ENCODE assay signal across 10 cellular contexts in the genomic region with DNA sequence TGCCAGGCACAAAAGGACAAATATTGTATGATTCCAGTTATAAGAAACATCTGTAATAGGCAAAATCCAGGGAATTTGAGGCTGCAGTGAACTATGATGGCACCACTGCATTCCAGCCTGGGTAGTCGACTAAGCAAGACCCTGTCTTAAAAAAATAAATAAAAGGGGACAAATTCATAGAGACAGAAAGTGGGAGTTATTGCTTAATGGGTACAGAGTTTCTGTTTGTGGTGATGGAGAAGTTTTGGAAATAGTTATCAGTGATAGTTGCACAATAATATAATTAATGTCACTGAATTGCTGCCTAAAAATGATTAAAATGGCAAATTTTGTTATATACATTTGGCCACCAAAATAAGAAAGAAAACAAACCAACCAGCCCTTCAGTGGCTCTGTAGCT. TPM values are rescaled to one million over a fixed set of nuclear protein-coding genes. Genes with fewer than 3 reads are reported as not detected.
A peak's percentile ranks its signal among the peaks of the same experiment; 100 is the strongest.
DNase-seq lines count a peak whose midpoint lies in the region; ATAC-seq and TF ChIP-seq lines count a peak whose summit lies in the region.
"Had no signal": no experiment of that assay in that cellular context is flagged by ENCODE, and none has a peak within 500 bp of the region (broad histone marks: within the 10 kb centered on the region; RNA-seq: fewer than 3 reads in every experiment).

No MANE protein-coding gene starts in this region.

- in situ Hi-C loops in KBM-7 (cut with MboI; ENCODE audit: low pct_unique_long_range_greater_than_20kb, low sequenced_read_pairs), result no loop called here

- intact Hi-C loops in PC-3 (cut with micrococcal nuclease), result loop anchor here (1.0 kb wide), 2 partner anchors 27 to 34 kb away; no protein-coding TSS in a partner anchor
- intact Hi-C loops in upper lobe of right lung (cut with DNase I), result no loop called here

- H3K9me3 ChIP-seq in PC-3 (ENCODE audit: low read length) (no peaks in the 10 kb centered on the region), neutrophil (no peaks in the 10 kb centered on the region), upper lobe of right lung (no peaks in the 10 kb centered on the region)

- DNase-seq in PC-3 (no peak), epithelial cell of prostate (ENCODE audit: low read depth, low spot score) (no peak), upper lobe of right lung (no peak), ureter (ENCODE audit: low spot score) (no peak), KBM-7 (no peak)
- DNase-seq: CD4-positive, alpha-beta T cell; NCI-H1930; nephron progenitor cell had no signal

- H3K9me2 ChIP-seq in PC-3 (replicated peaks; ENCODE audit: low read length), result no peaks in the 10 kb centered on the region

- POLR2A ChIA-PET in PC-3 (lab: Charles Lee; ENCODE audit: unreplicated experiment), result no interaction called here

- H2AFZ ChIP-seq in PC-3 (ENCODE audit: low read length), result 0 out of 2 replicates have a peak overlapping the region, but pooled peaks have one; percentile 24

- TF ChIP-seq CTCF in PC-3 (conservative IDR thresholded peaks at IDR 0.05; ENCODE audit: low read depth, low read length), result no peak
- no peak for TF ChIP-seq CTCF in neutrophil (IDR thresholded peaks at IDR 0.05)
- TF ChIP-seq CTCF in upper lobe of right lung (IDR thresholded peaks at IDR 0.05), result no peak

- H3K9ac ChIP-seq in PC-3 (ENCODE audit: low read length), result peak overlapping the region; percentile 58

- H3K36me3 ChIP-seq in PC-3 (ENCODE audit: low read depth, low read length), result no peaks in the 10 kb centered on the region
- no peaks in the 10 kb centered on the region for H3K36me3 ChIP-seq in neutrophil
- no peaks in the 10 kb centered on the region for H3K36me3 ChIP-seq in upper lobe of right lung

- no peaks in the 10 kb centered on the region for H3K79me2 ChIP-seq in PC-3 (ENCODE audit: low read length)

- no peaks in the 10 kb centered on the region for H4K20me1 ChIP-seq in PC-3 (ENCODE audit: low read length)

- CTCF ChIA-PET in PC-3 (lab: Charles Lee), result interaction anchor here (0.9 kb wide), 1 partner anchor 19 kb away, joined by 6 read pairs; no protein-coding TSS in a partner anchor

- H3K27ac ChIP-seq in PC-3 (ENCODE audit: low read length) (peak overlapping the region; percentile 85), epithelial cell of prostate (peak overlapping the region; percentile 54), neutrophil (peak overlapping the region; percentile 74), upper lobe of right lung (peak overlapping the region; percentile 38)

- no peaks in the 10 kb centered on the region for H3F3A ChIP-seq in PC-3 (ENCODE audit: low read length, unreplicated experiment)

- H3K4me1 ChIP-seq in PC-3 (ENCODE audit: insufficient read depth, low read length) (peaks cover 16% of the 10 kb centered on the region), neutrophil (ENCODE audit: control insufficient read depth in 1 of 2, insufficient read depth in 1 of 2, low read depth in 1 of 2, low read length in 1 of 2) (peaks cover 14 to 15% of the 10 kb centered on the region in 2 experiments), upper lobe of right lung (peaks cover 12% of the 10 kb centered on the region)

- H3K4me2 ChIP-seq in PC-3 (ENCODE audit: low read length), result peak overlapping the region; percentile 43

- H3K4me3 ChIP-seq in PC-3 (ENCODE audit: low read length), result no peak overlapping the region
- H3K4me3 ChIP-seq in neutrophil (ENCODE audit: low read depth in 1 of 2, low read length in 1 of 2), result no peak overlapping the region
- no peak overlapping the region for H3K4me3 ChIP-seq in upper lobe of right lung

- BruUV-seq in PC-3 (replicated peaks; lab: Mats Ljungman, UMichigan), result no TSS peak

- H3K27me3 ChIP-seq in PC-3 (ENCODE audit: low read length), result no peaks in the 10 kb centered on the region
- no peaks in the 10 kb centered on the region for H3K27me3 ChIP-seq in neutrophil
- no peaks in the 10 kb centered on the region for H3K27me3 ChIP-seq in upper lobe of right lung

- ATAC-seq in PC-3 (no peak), upper lobe of right lung (no peak), HG03196 (IDR thresholded peaks at IDR 0.05; ENCODE audit: unreplicated experiment) (no peak)

RNA-seq across cellular contexts. Expression of gene CNBP, which starts 27.6 kb away (rescaled TPM):
- 220 and 267 TPM in 2 replicates for total RNA-seq in PC-3 (2014; rRNA removed)
- 314 TPM for total RNA-seq in upper lobe of right lung
- 338 TPM for total RNA-seq in ureter

RNA-seq across cellular contexts. Expression of gene COPG1, which starts 38.1 kb away (rescaled TPM):
- total RNA-seq in PC-3 (2014; rRNA removed) (124 and 152 TPM in 2 replicates), upper lobe of right lung (149 TPM), ureter (133 TPM)

RNA-seq across cellular contexts. Expression of gene ISY1, which starts 50.5 kb away (rescaled TPM):
- 17.1 and 18.1 TPM in 2 replicates for total RNA-seq in PC-3 (2014; rRNA removed)
- total RNA-seq in upper lobe of right lung, result 30.3 TPM
- total RNA-seq in ureter, result 34.4 TPM
